Comparison of ENCODE assay signal across 3 cellular contexts in genomic region chr21:27026501-27026900, GRCh38.
TF ChIP-seq lines count a peak whose summit lies in the region.

No MANE protein-coding gene starts in this region.

TF ChIP-seq in SK-N-SH, 30 proteins besides CTCF, POLR2A, EP300 and RAD21 (continued from another document):
- TF ChIP-seq REST (IDR thresholded peaks at IDR 0.05; ENCODE audit: low read depth, low read length) (no peak), CHD2 (IDR thresholded peaks at IDR 0.05; ENCODE audit: low read length, partially characterized antibody) (no peak), ELF1 (IDR thresholded peaks at IDR 0.05) (no peak), TCF12 (IDR thresholded peaks at IDR 0.05) (no peak), TAF1 (IDR thresholded peaks at IDR 0.05; ENCODE audit: borderline replicate concordance, low read depth, low read length) (no peak), JUND (IDR thresholded peaks at IDR 0.05) (no peak), FOSL2 (IDR thresholded peaks at IDR 0.05; ENCODE audit: borderline replicate concordance, low read depth) (no peak), FOXJ3 (CRISPR knock-in tag; IDR thresholded peaks at IDR 0.05) (no peak), ZBTB33 (IDR thresholded peaks at IDR 0.05; ENCODE audit: borderline replicate concordance, low read depth) (no peak), POLR2AphosphoS5 (IDR thresholded peaks at IDR 0.05; ENCODE audit: low read depth, low read length) (no peak), RCOR1 (IDR thresholded peaks at IDR 0.05; ENCODE audit: low read length) (no peak), MEF2A (IDR thresholded peaks at IDR 0.05; ENCODE audit: borderline replicate concordance, low read depth) (no peak)

TF ChIP-seq in SK-N-SH treated with all-trans-retinoic acid at 6 μM for 48 hours, 23 proteins besides CTCF, POLR2A, EP300 and RAD21 (continued from another document):
- no peak for TF ChIP-seq OSR1 (CRISPR knock-in tag; IDR thresholded peaks at IDR 0.05)
- TF ChIP-seq ZNF70 (CRISPR knock-in tag; IDR thresholded peaks at IDR 0.05), result no peak
- no peak for TF ChIP-seq ARNTL (CRISPR knock-in tag; IDR thresholded peaks at IDR 0.05; ENCODE audit: borderline replicate concordance, low read depth)
- no peak for TF ChIP-seq TCF4 (CRISPR knock-in tag; IDR thresholded peaks at IDR 0.05; ENCODE audit: borderline replicate concordance)
- TF ChIP-seq ZFP3 (CRISPR knock-in tag; IDR thresholded peaks at IDR 0.05), result no peak
- no peak for TF ChIP-seq ZNF565 (CRISPR knock-in tag; conservative IDR thresholded peaks at IDR 0.05; ENCODE audit: low read depth)

TF ChIP-seq in WTC11, 78 proteins besides CTCF, POLR2A, EP300 and RAD21 (continued from another document):
- TF ChIP-seq E2F1 (CRISPR knock-in tag; IDR thresholded peaks at IDR 0.05), result no peak
- TF ChIP-seq IRF2 (CRISPR knock-in tag; IDR thresholded peaks at IDR 0.05; ENCODE audit: borderline replicate concordance, low read depth), result no peak
- no peak for TF ChIP-seq ZBTB21 (CRISPR knock-in tag; IDR thresholded peaks at IDR 0.05; ENCODE audit: borderline replicate concordance)
- TF ChIP-seq GABPB1 (CRISPR knock-in tag; IDR thresholded peaks at IDR 0.05), result no peak
- TF ChIP-seq ZSCAN18 (CRISPR knock-in tag; IDR thresholded peaks at IDR 0.05), result no peak
- no peak for TF ChIP-seq SP1 (CRISPR knock-in tag; conservative IDR thresholded peaks at IDR 0.05)
- no peak for TF ChIP-seq ETV6 (CRISPR knock-in tag; IDR thresholded peaks at IDR 0.05)
- no peak for TF ChIP-seq PRDM15 (CRISPR knock-in tag; IDR thresholded peaks at IDR 0.05)
- no peak for TF ChIP-seq ATF1 (CRISPR knock-in tag; IDR thresholded peaks at IDR 0.05)
- TF ChIP-seq ZNF317 (CRISPR knock-in tag; IDR thresholded peaks at IDR 0.05; ENCODE audit: borderline replicate concordance, low read depth), result no peak
- TF ChIP-seq SMAD4 (CRISPR knock-in tag; IDR thresholded peaks at IDR 0.05), result no peak
- TF ChIP-seq AR (CRISPR knock-in tag; IDR thresholded peaks at IDR 0.05), result no peak
- no peak for TF ChIP-seq SOX15 (CRISPR knock-in tag; IDR thresholded peaks at IDR 0.05)
- TF ChIP-seq MXD4 (CRISPR knock-in tag; IDR thresholded peaks at IDR 0.05; ENCODE audit: borderline replicate concordance), result no peak
